15 cellular contexts compared by ENCODE assay signal in genomic region chr7:108245523-108246226, GRCh38.
A peak's percentile ranks its signal among the peaks of the same experiment; 100 is the strongest.
DNase-seq lines count a peak whose midpoint lies in the region; ATAC-seq and TF ChIP-seq lines count a peak whose summit lies in the region.
"Had no signal": no experiment of that assay in that cellular context is flagged by ENCODE, and none has a peak within 500 bp of the region (broad histone marks: within the 10 kb centered on the region; RNA-seq: fewer than 3 reads in every experiment).

No MANE protein-coding gene starts in this region.

- H4K20me1 ChIP-seq in IMR-90 (ENCODE audit: insufficient read depth, low read length): no peaks in the 10 kb centered on the region

- no peak for TF ChIP-seq RAD21 in IMR-90 (IDR thresholded peaks at IDR 0.05; ENCODE audit: low read length)

- TF ChIP-seq POLR2A in IMR-90 (IDR thresholded peaks at IDR 0.05; ENCODE audit: low read depth, low read length): no peak

- ATAC-seq in IMR-90 (ENCODE audit: low read depth): 0 out of 2 replicates have a peak, but pooled peaks have one; percentile 7
- ATAC-seq in GM18498 (IDR thresholded peaks at IDR 0.05; ENCODE audit: unreplicated experiment): no peak
- no peak for ATAC-seq in HG03025 (IDR thresholded peaks at IDR 0.05; ENCODE audit: low FRiP score, unreplicated experiment)

- H2AK9ac ChIP-seq in IMR-90 (replicated peaks; ENCODE audit: low read depth, low read length, poor library complexity): peak overlapping the region; percentile 80

- BruUV-seq in IMR-90 (replicated peaks; lab: Mats Ljungman, UMichigan): no TSS peak

- H3K4me1 ChIP-seq in IMR-90 (ENCODE audit: control insufficient read depth, insufficient read depth, low read length): peaks cover 10% of the 10 kb centered on the region
- H3K4me1 ChIP-seq: colonic mucosa, sigmoid colon, transverse colon had no signal

- H2BK5ac ChIP-seq in IMR-90 (ENCODE audit: low read depth, low read length, poor library complexity, severe bottlenecking): peak overlapping the region; percentile 86

- 0 out of 2 replicates have a peak overlapping the region, but pooled peaks have one; percentile 44 for H4K5ac ChIP-seq in IMR-90 (ENCODE audit: low read depth, low read length)

- H3K4me3 ChIP-seq in AG04450 (ENCODE audit: low read depth, low read length) (no peak overlapping the region), IMR-90 (ENCODE audit: insufficient read depth, low read depth, low read length) (no peak overlapping the region)
- H3K4me3 ChIP-seq: colonic mucosa, sigmoid colon, transverse colon had no signal

- peak overlapping the region; percentile 71 for H2AFZ ChIP-seq in IMR-90 (replicated peaks; ENCODE audit: low read length, poor library complexity)

- no peaks in the 10 kb centered on the region for H3K79me1 ChIP-seq in IMR-90 (ENCODE audit: low read depth in 1 of 2, low read length in 2 of 2)

- H3K9me1 ChIP-seq in IMR-90 (ENCODE audit: insufficient read depth, low read length): 0 out of 2 replicates have a peak, but pooled peaks cover 3% of the 10 kb centered on the region

- peak overlapping the region; percentile 83; the same call in 1 of the 2 replicates for H2AK5ac ChIP-seq in IMR-90 (ENCODE audit: low read depth, low read length)

- peak overlapping the region; percentile 82 for H3K27ac ChIP-seq in AG04450 (ENCODE audit: low read depth, low read length)
- H3K27ac ChIP-seq in IMR-90 (ENCODE audit: insufficient read depth, low read length): peak overlapping the region; percentile 15
- H3K27ac ChIP-seq in cingulate gyrus (ENCODE audit: low read depth, low read length): peak overlapping the region; percentile 41
- H3K27ac ChIP-seq: colonic mucosa, neutrophil, sigmoid colon, transverse colon had no signal

- peak overlapping the region in 1 of 2 experiments; percentile 75; a peak in 2 of 4 replicates for H4K8ac ChIP-seq in IMR-90 (ENCODE audit: low read depth in 2 of 2, low read length in 2 of 2)

- TF ChIP-seq CTCF in AG04450 (IDR thresholded peaks at IDR 0.05; ENCODE audit: low read depth, low read length): no peak
- TF ChIP-seq CTCF in IMR-90 (conservative IDR thresholded peaks at IDR 0.05; ENCODE audit: low read depth, low read length): no peak

- dilution Hi-C loops in IMR-90 (cut with HindIII; ENCODE audit: low sequenced_read_pairs, unreplicated experiment): no loop called here

- H4K91ac ChIP-seq in IMR-90 (ENCODE audit: insufficient read depth, low read depth, low read length): peak overlapping the region; percentile 43

- H3K9me3 ChIP-seq in AG04450 (ENCODE audit: control insufficient read depth, insufficient read depth, low read length) (no peaks in the 10 kb centered on the region), IMR-90 (ENCODE audit: control insufficient read depth, insufficient read depth, low read length) (no peaks in the 10 kb centered on the region)
- H3K9me3 ChIP-seq: colonic mucosa, neutrophil, sigmoid colon, transverse colon had no signal

- peak overlapping the region; percentile 30; the same call in 1 of the 2 replicates for H3K56ac ChIP-seq in IMR-90 (ENCODE audit: extremely low read depth, insufficient read depth, low read length)

- peak overlapping the region; percentile 80; the same call in 1 of the 2 replicates for H3K14ac ChIP-seq in IMR-90 (replicated peaks; ENCODE audit: low read depth, low read length)

- peak overlapping the region; percentile 69 for H2BK15ac ChIP-seq in IMR-90 (ENCODE audit: low read depth, low read length)

- CTCF ChIA-PET in AG04450 (lab: Charles Lee): interaction anchor here (1.1 kb wide), 1 partner anchor 226 kb away, joined by 3 read pairs; no protein-coding TSS in a partner anchor
- CTCF ChIA-PET in IMR-90 (lab: Yijun Ruan, JAX): no interaction called here

- DNase-seq in AG04450 (ENCODE audit: low read depth, low spot score): no peak
- no peak for DNase-seq in IMR-90
- DNase-seq in myocyte (ENCODE audit: low read depth): peak; percentile 94
- no peak for DNase-seq in AG20443 (ENCODE audit: low spot score)
- no peak for DNase-seq in DMS53 treated with DMSO at 0.1 percent for 48 hours (lab: John Stamatoyannopoulos, UW; ENCODE audit: unreplicated experiment)
- DNase-seq: activated T-cell treated with anti-CD3 and anti-CD28 coated beads, Interleukin-2, amount 50 U/mL, for 72 hours; colonic mucosa; NCI-H1105; SIG-M5; sigmoid colon; transverse colon had no signal

- no CpG with 5 or more reads among the region's 2 CpGs for WGBS in IMR-90 (ENCODE audit: extremely low coverage in 2 of 2, insufficient read length in 1 of 2), 2 experiments

- peak overlapping the region; percentile 66 for H2BK20ac ChIP-seq in IMR-90 (ENCODE audit: low read depth, low read length)

- POLR2A ChIA-PET in AG04450 (lab: Yijun Ruan, JAX) (no interaction called here), IMR-90 (lab: Charles Lee; ENCODE audit: unreplicated experiment) (no interaction called here)

- no peak overlapping the region for H3K9ac ChIP-seq in IMR-90 (ENCODE audit: low read depth, low read length)

- H3K4ac ChIP-seq in IMR-90 (ENCODE audit: low read depth, low read length): peak overlapping the region; percentile 85

- peak overlapping the region; percentile 66; the same call in 1 of the 2 replicates for H3K18ac ChIP-seq in IMR-90 (ENCODE audit: low read depth, low read length)

- H2BK120ac ChIP-seq in IMR-90 (ENCODE audit: low read depth, low read length): peak overlapping the region; percentile 93

- no peak overlapping the region for H3K23ac ChIP-seq in IMR-90 (ENCODE audit: low read depth, low read length)

- H3K36me3 ChIP-seq in IMR-90 (ENCODE audit: control insufficient read depth, insufficient read depth, low read length): no peaks in the 10 kb centered on the region
- H3K36me3 ChIP-seq: colonic mucosa, neutrophil, sigmoid colon, transverse colon had no signal

- H3K27me3 ChIP-seq in AG04450 (ENCODE audit: control insufficient read depth, insufficient read depth, low read length): no peaks in the 10 kb centered on the region
- no peaks in the 10 kb centered on the region for H3K27me3 ChIP-seq in IMR-90 (ENCODE audit: control insufficient read depth, insufficient read depth, low read length)
- H3K27me3 ChIP-seq: colonic mucosa, neutrophil, sigmoid colon, transverse colon had no signal

- peak overlapping the region; percentile 40; the same call in 1 of the 2 replicates for H3K4me2 ChIP-seq in IMR-90 (ENCODE audit: low read depth, low read length)

- intact Hi-C loops in IMR-90 (cut with micrococcal nuclease): no loop called here

- in situ Hi-C loops in IMR-90 (cut with MboI; ENCODE audit: low sequenced_read_pairs): no loop called here

TF ChIP-seq in IMR-90, 13 proteins besides CTCF, POLR2A, EP300 and RAD21:
- TF ChIP-seq MAFK (IDR thresholded peaks at IDR 0.05; ENCODE audit: low read depth, low read length) (no peak), NFE2L2 (IDR thresholded peaks at IDR 0.05; ENCODE audit: low read depth, low read length) (no peak), ELK1 (IDR thresholded peaks at IDR 0.05; ENCODE audit: borderline replicate concordance, low read depth, low read length) (no peak), USF2 (IDR thresholded peaks at IDR 0.05; ENCODE audit: low read depth, low read length) (no peak), BHLHE40 (IDR thresholded peaks at IDR 0.05; ENCODE audit: low read depth, low read length) (no peak), RCOR1 (IDR thresholded peaks at IDR 0.05; ENCODE audit: insufficient replicate concordance, low read length) (no peak), FOS (IDR thresholded peaks at IDR 0.05; ENCODE audit: low read depth, low read length) (no peak), CHD1 (IDR thresholded peaks at IDR 0.05; ENCODE audit: low read depth, low read length) (no peak), MAZ (IDR thresholded peaks at IDR 0.05; ENCODE audit: borderline replicate concordance, low read depth, low read length) (no peak), RFX5 (IDR thresholded peaks at IDR 0.05; ENCODE audit: low read depth, low read length) (no peak), CEBPB (IDR thresholded peaks at IDR 0.05; ENCODE audit: low read depth, low read length) (no peak), MXI1 (IDR thresholded peaks at IDR 0.05; ENCODE audit: borderline replicate concordance, low read depth, low read length) (no peak), SMC3 (IDR thresholded peaks at IDR 0.05; ENCODE audit: low read depth, low read length) (no peak)
TF ChIP-seq in IMR-90: peak in this region for 0.

Comparison
In these comparisons a context has a peak if more than half of its experiments do, and no peak if none do; other contexts are left out.
1. H3K27ac ChIP-seq: peak in every context shown above with its lines; median percentile 82 in AG04450; 41 in cingulate gyrus; 15 in IMR-90.